17 cellular contexts compared by ENCODE assay signal in the genomic region with DNA sequence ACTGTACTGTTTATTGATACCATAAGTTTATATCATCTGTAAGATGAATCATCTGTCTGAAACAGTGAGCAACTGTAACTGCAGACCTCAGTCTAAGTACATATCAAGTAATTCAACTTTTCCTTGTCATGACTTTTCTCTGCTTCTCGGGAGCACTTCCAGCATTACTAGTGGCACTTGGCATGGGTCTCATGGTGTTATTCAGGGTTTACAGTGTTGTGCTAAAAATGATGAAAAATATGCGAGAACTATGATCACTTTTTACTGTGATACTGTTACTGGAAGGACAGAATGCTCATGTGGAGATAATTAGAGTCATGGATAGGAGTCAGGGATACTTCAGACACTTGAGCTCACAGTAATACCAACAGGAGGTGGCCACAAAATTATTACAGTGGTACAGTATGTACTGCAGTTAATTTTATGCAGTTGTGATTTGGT. TPM values are rescaled to one million over a fixed set of nuclear protein-coding genes. Genes with fewer than 3 reads are reported as not detected.
A peak's percentile ranks its signal among the peaks of the same experiment; 100 is the strongest.
DNase-seq lines count a peak whose midpoint lies in the region; ATAC-seq and TF ChIP-seq lines count a peak whose summit lies in the region.
"Had no signal": no experiment of that assay in that cellular context is flagged by ENCODE, and none has a peak within 500 bp of the region (broad histone marks: within the 10 kb centered on the region; RNA-seq: fewer than 3 reads in every experiment).

No MANE protein-coding gene starts in this region.

- DNase-seq in activated T-cell treated with anti-CD3 and anti-CD28 coated beads, Interleukin-2, amount 50 U/mL, for 4 hours, result no peak
- DNase-seq in activated T-cell treated with anti-CD3 and anti-CD28 coated beads, Interleukin-2, amount 50 U/mL, for 1 hour, result no peak
- DNase-seq in SK-N-MC (ENCODE audit: low read depth, low spot score) (no peak), foreskin keratinocyte (no peak), SKM-1 treated with dmso at 0.1 percent for 144 hours (lab: John Stamatoyannopoulos, UW; ENCODE audit: unreplicated experiment) (no peak), NCI-H128 (lab: John Stamatoyannopoulos, UW; ENCODE audit: unreplicated experiment) (no peak)
- DNase-seq: activated B cell treated with CpG ODN at 0.5 μM for 24 hours; activated effector memory CD4-positive, alpha-beta T cell treated with Interleukin-2 at 50 U/mL for 16 hours; dermis blood vessel endothelial cell; DMS79; hippocampal formation; midbrain; NCI-H446 treated with DMSO at 0.1 percent for 48 hours; SIG-M5 had no signal

- 0 out of 2 replicates have a peak, but pooled peaks cover 2% of the 10 kb centered on the region for H3K36me3 ChIP-seq in SK-N-MC (ENCODE audit: insufficient read depth, low read length)
- H3K36me3 ChIP-seq in skeletal muscle satellite cell (ENCODE audit: insufficient read depth, low read length), result no peaks in the 10 kb centered on the region
- H3K36me3 ChIP-seq: thoracic aorta had no signal

- peaks cover 56% of the 10 kb centered on the region for H3K4me1 Mint-ChIP-seq in activated T-cell treated with anti-CD3 and anti-CD28 coated beads, Interleukin-2, amount 50 U/mL, for 4 hours (ENCODE audit: low read depth)

- H3K4me1 ChIP-seq in foreskin keratinocyte, result peaks cover 43% of the 10 kb centered on the region
- H3K4me1 ChIP-seq in skeletal muscle satellite cell (ENCODE audit: control insufficient read depth, insufficient read depth, low read length), result peaks cover 48% of the 10 kb centered on the region

- no peak overlapping the region for H3K4me3 Mint-ChIP-seq in activated T-cell treated with anti-CD3 and anti-CD28 coated beads, Interleukin-2, amount 50 U/mL, for 4 hours
- H3K4me3 Mint-ChIP-seq: activated B cell treated with CpG ODN at 0.5 μM for 24 hours had no signal

- peak; percentile 64 to 65 for ATAC-seq in activated T-cell treated with anti-CD3 and anti-CD28 coated beads, Interleukin-2, amount 50 U/mL, for 4 hours
- ATAC-seq in foreskin keratinocyte (peak; percentile 77), GM18520 (IDR thresholded peaks at IDR 0.05; ENCODE audit: unreplicated experiment) (no peak)

- no peaks in the 10 kb centered on the region for H3K27me3 Mint-ChIP-seq in activated T-cell treated with anti-CD3 and anti-CD28 coated beads, Interleukin-2, amount 50 U/mL, for 4 hours (ENCODE audit: low read depth)
- H3K27me3 Mint-ChIP-seq: activated B cell treated with CpG ODN at 0.5 μM for 24 hours had no signal

- no peak for TF ChIP-seq CTCF in foreskin keratinocyte (conservative IDR thresholded peaks at IDR 0.05)

- H3K27ac ChIP-seq in SK-N-MC (peak overlapping the region; percentile 72), foreskin keratinocyte (peak overlapping the region; percentile 58)

- no peaks in the 10 kb centered on the region for H3K36me3 Mint-ChIP-seq in activated T-cell treated with anti-CD3 and anti-CD28 coated beads, Interleukin-2, amount 50 U/mL, for 4 hours (ENCODE audit: insufficient read depth)

- no peaks in the 10 kb centered on the region for H3K27me3 ChIP-seq in foreskin keratinocyte
- H3K27me3 ChIP-seq in skeletal muscle satellite cell (ENCODE audit: control insufficient read depth, insufficient read depth, low read length), result no peaks in the 10 kb centered on the region

- H3K4me3 ChIP-seq in SK-N-MC (peak overlapping the region; percentile 30), skeletal muscle satellite cell (ENCODE audit: low read length) (no peak overlapping the region)

- no peaks in the 10 kb centered on the region for H3K9me3 ChIP-seq in SK-N-MC (ENCODE audit: low read depth, low read length)
- H3K9me3 ChIP-seq in skeletal muscle satellite cell (replicated peaks; ENCODE audit: low read length), result no peaks in the 10 kb centered on the region
- H3K9me3 ChIP-seq: thoracic aorta had no signal

- H3K4me2 ChIP-seq in skeletal muscle satellite cell (ENCODE audit: low read length), result peak overlapping the region; percentile 40

- H3K9me3 Mint-ChIP-seq in activated T-cell treated with anti-CD3 and anti-CD28 coated beads, Interleukin-2, amount 50 U/mL, for 4 hours, result no peaks in the 10 kb centered on the region
- H3K9me3 Mint-ChIP-seq: activated B cell treated with CpG ODN at 0.5 μM for 24 hours had no signal

- H3K9ac ChIP-seq in SK-N-MC (ENCODE audit: insufficient read length) (no peak overlapping the region), skeletal muscle satellite cell (ENCODE audit: low read depth, low read length) (no peak overlapping the region)

RNA-seq across cellular contexts. Expression of a gene that starts 8.3 kb away (rescaled TPM):
- 100 to 1,000 TPM in 2 of 3 donors, 10 to 100 TPM in 1; 94.1 to 112 (median 103) TPM for total RNA-seq in activated T-cell treated with anti-CD3 and anti-CD28 coated beads, Interleukin-2, amount 50 U/mL, for 4 hours
- 183 and 195 TPM in 2 replicates for total RNA-seq in foreskin keratinocyte
- polyA plus RNA-seq in foreskin keratinocyte, result 87.7 and 102 TPM in 2 replicates
- 102 and 134 TPM in 2 replicates for total RNA-seq in skeletal muscle satellite cell (2012; rRNA removed)
